Comparison of ENCODE assay signal across 8 cellular contexts in the genomic region with DNA sequence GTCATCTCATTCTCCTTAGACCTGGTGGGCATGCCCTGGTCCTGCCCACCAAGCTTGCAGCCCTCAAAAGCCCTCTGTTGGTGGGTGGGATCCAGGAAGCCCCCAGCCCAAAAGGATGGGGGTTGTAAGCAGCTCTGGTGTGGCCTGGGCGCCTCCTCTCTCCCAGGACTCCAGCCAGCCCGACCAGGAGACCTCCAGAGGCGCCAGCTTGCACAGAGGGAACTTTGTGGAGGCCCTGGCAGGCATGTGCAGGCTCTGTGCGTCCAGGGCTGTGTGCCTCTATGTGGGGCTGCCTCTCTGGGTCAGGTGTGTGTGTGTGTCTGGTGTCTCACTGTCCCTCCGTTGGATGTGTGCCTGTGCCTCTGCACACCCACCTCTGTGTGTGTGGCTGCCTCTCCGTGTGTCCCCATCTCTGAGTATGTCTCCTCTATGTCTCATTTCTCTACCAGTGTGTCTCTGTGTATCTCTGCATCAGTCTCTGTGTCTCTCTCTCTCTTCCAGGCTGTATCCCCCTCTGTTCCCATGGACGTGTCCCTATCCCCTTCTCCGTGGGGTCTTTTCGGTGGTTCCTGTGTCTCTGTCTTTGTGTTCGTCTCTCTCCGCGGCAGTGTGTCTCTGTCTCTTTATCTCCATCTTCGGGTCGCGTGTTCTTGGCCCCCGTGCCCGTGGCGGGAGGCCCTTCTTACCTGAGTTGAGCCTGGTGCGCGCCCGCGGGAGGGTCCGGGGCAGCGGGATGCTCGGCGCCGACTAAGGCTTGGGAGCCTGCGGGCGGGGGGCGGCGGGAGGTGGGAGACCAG. TPM values are rescaled to one million over a fixed set of nuclear protein-coding genes. Genes with fewer than 3 reads are reported as not detected.
DNase-seq lines count a peak whose midpoint lies in the region; ATAC-seq and TF ChIP-seq lines count a peak whose summit lies in the region.

No MANE protein-coding gene starts in this region.

- peak overlapping the region; percentile 83 for H3K4me3 Mint-ChIP-seq in dendritic cell treated with granulocyte-macrophage colony-stimulating factor and Interleukin-4, amounts not matched to agents 40 ng/mL and 50 ng/mL, for 4 days
- H3K4me3 Mint-ChIP-seq in natural killer cell treated with Interleukin-12 subunit alpha and Interleukin-12 subunit beta and Interleukin-15 and Interleukin-18, amount 100 ng/mL, for 72 hours: peak overlapping the region; percentile 75

- no peaks in the 10 kb centered on the region for H3K36me3 ChIP-seq in Loucy (ENCODE audit: insufficient read depth, low read length)

- no peaks in the 10 kb centered on the region for H3K9me2 ChIP-seq in Loucy (replicated peaks; ENCODE audit: low read depth, low read length)

- H3K9ac ChIP-seq in Loucy (ENCODE audit: low read depth, low read length, poor library complexity, severe bottlenecking): peak overlapping the region; percentile 59

- no peak for TF ChIP-seq CTCF in Loucy (conservative IDR thresholded peaks at IDR 0.05; ENCODE audit: low read length)

- H2AFZ ChIP-seq in Loucy (ENCODE audit: low read length): peak overlapping the region; percentile 66

- H3K4me2 ChIP-seq in Loucy (ENCODE audit: low read depth, low read length, poor library complexity, severe bottlenecking): peak overlapping the region; percentile 75

- H3F3A ChIP-seq in Loucy (ENCODE audit: low read depth): no peaks in the 10 kb centered on the region

- intact Hi-C loops in dendritic cell treated with granulocyte-macrophage colony-stimulating factor and Interleukin-4, amounts not matched to agents 40 ng/mL and 50 ng/mL, for 4 days (cut with micrococcal nuclease): no loop called here

- H3K27ac Mint-ChIP-seq in dendritic cell treated with granulocyte-macrophage colony-stimulating factor and Interleukin-4, amounts not matched to agents 40 ng/mL and 50 ng/mL, for 4 days: peak overlapping the region; percentile 4
- peak overlapping the region in 1 of 2 donors; percentile 18 for H3K27ac Mint-ChIP-seq in natural killer cell treated with Interleukin-12 subunit alpha and Interleukin-12 subunit beta and Interleukin-15 and Interleukin-18, amount 100 ng/mL, for 72 hours

- H3K9me3 ChIP-seq in Loucy (ENCODE audit: insufficient read depth, low read depth, low read length): no peaks in the 10 kb centered on the region

- DNase-seq in COLO668 (lab: John Stamatoyannopoulos, UW; ENCODE audit: unreplicated experiment) (peak; percentile 17), activated gamma-delta T cell treated with Interleukin-2 at 50 U/mL for 16 hours (no peak), SKM-1 treated with dmso at 0.1 percent for 144 hours (lab: John Stamatoyannopoulos, UW; ENCODE audit: unreplicated experiment) (no peak), COLO829 (ENCODE audit: low spot score) (no peak)
- no peak for DNase-seq in natural killer cell treated with Interleukin-12 subunit alpha and Interleukin-12 subunit beta and Interleukin-15 and Interleukin-18, amount 100 ng/mL, for 72 hours (ENCODE audit: low spot score)

- no peaks in the 10 kb centered on the region for H3K27me3 ChIP-seq in Loucy (ENCODE audit: insufficient read depth, low read length, poor library complexity, severe bottlenecking)

- peaks cover 46% of the 10 kb centered on the region for H3K27me3 Mint-ChIP-seq in dendritic cell treated with granulocyte-macrophage colony-stimulating factor and Interleukin-4, amounts not matched to agents 40 ng/mL and 50 ng/mL, for 4 days
- H3K27me3 Mint-ChIP-seq in natural killer cell treated with Interleukin-12 subunit alpha and Interleukin-12 subunit beta and Interleukin-15 and Interleukin-18, amount 100 ng/mL, for 72 hours: peaks cover 19 to 28% of the 10 kb centered on the region in 2 donors

- peak overlapping the region; percentile 63 for H3K4me3 ChIP-seq in Loucy (ENCODE audit: low read length, poor library complexity, severe bottlenecking)

- peaks cover 9% of the 10 kb centered on the region for H3K4me1 ChIP-seq in Loucy (ENCODE audit: insufficient read depth, low read length, poor library complexity, severe bottlenecking)

- H3K36me3 Mint-ChIP-seq in dendritic cell treated with granulocyte-macrophage colony-stimulating factor and Interleukin-4, amounts not matched to agents 40 ng/mL and 50 ng/mL, for 4 days (ENCODE audit: low read depth): peaks cover 6% of the 10 kb centered on the region
- H3K36me3 Mint-ChIP-seq in natural killer cell treated with Interleukin-12 subunit alpha and Interleukin-12 subunit beta and Interleukin-15 and Interleukin-18, amount 100 ng/mL, for 72 hours: no peaks in the 10 kb centered on the region

- no peaks in the 10 kb centered on the region for H4K20me1 ChIP-seq in Loucy (ENCODE audit: insufficient read depth, low read length, poor library complexity, severe bottlenecking)

- no peaks in the 10 kb centered on the region for H3K9me3 Mint-ChIP-seq in dendritic cell treated with granulocyte-macrophage colony-stimulating factor and Interleukin-4, amounts not matched to agents 40 ng/mL and 50 ng/mL, for 4 days
- no peaks in the 10 kb centered on the region for H3K9me3 Mint-ChIP-seq in natural killer cell treated with Interleukin-12 subunit alpha and Interleukin-12 subunit beta and Interleukin-15 and Interleukin-18, amount 100 ng/mL, for 72 hours

- no peaks in the 10 kb centered on the region for H3K79me2 ChIP-seq in Loucy (ENCODE audit: insufficient read depth, low read length)

- no peak for ATAC-seq in natural killer cell treated with Interleukin-12 subunit alpha and Interleukin-12 subunit beta and Interleukin-15 and Interleukin-18, amount 100 ng/mL, for 72 hours
- ATAC-seq in GM18517 (IDR thresholded peaks at IDR 0.05; ENCODE audit: unreplicated experiment): no peak

- H3K4me1 Mint-ChIP-seq in dendritic cell treated with granulocyte-macrophage colony-stimulating factor and Interleukin-4, amounts not matched to agents 40 ng/mL and 50 ng/mL, for 4 days (ENCODE audit: low read depth): peaks cover 54% of the 10 kb centered on the region
- H3K4me1 Mint-ChIP-seq in natural killer cell treated with Interleukin-12 subunit alpha and Interleukin-12 subunit beta and Interleukin-15 and Interleukin-18, amount 100 ng/mL, for 72 hours (ENCODE audit: low read depth in 2 of 2): peaks cover 4 to 6% of the 10 kb centered on the region in 2 donors

RNA-seq across cellular contexts. Expression of a gene that starts 0.5 kb away (rescaled TPM):
- not detected for total RNA-seq in natural killer cell treated with Interleukin-12 subunit alpha and Interleukin-12 subunit beta and Interleukin-15 and Interleukin-18, amount 100 ng/mL, for 72 hours
